In genomic region chr1:207890136-207890738, GRCh38 we compare ENCODE assay signal across 7 cellular contexts. TPM values are rescaled to one million over a fixed set of nuclear protein-coding genes. Genes with fewer than 3 reads are reported as not detected.
A peak's percentile ranks its signal among the peaks of the same experiment; 100 is the strongest.
DNase-seq lines count a peak whose midpoint lies in the region; ATAC-seq and TF ChIP-seq lines count a peak whose summit lies in the region.

No MANE protein-coding gene starts in this region.

- H3K9me3 ChIP-seq in MG63, result no peaks in the 10 kb centered on the region
- H3K9me3 ChIP-seq in vagina, result no peaks in the 10 kb centered on the region

- DNase-seq in MG63 (peak; percentile 85), coronary artery (ENCODE audit: low spot score) (peak; percentile 84), memory B cell (ENCODE audit: low spot score in 2 of 2) (no peak), vagina (ENCODE audit: extremely low spot score in 2 of 2) (peak in 1 of 2 donors; percentile 58), NCI-H1436 (lab: John Stamatoyannopoulos, UW) (no peak), OCI-M1 (lab: John Stamatoyannopoulos, UW) (no peak)

- no peak for TF ChIP-seq POLR2A in vagina (IDR thresholded peaks at IDR 0.05)

- intact Hi-C loops in vagina (cut with DNase I), result no loop called here

- peaks cover 69% of the 10 kb centered on the region for H3K4me1 ChIP-seq in vagina

- ATAC-seq in memory B cell (ENCODE audit: low read depth), result peak; percentile 37
- ATAC-seq in HG02970 (IDR thresholded peaks at IDR 0.05; ENCODE audit: low FRiP score, unreplicated experiment), result no peak

- H3K27ac Mint-ChIP-seq in memory B cell, result no peak overlapping the region

- H3K9me3 Mint-ChIP-seq in memory B cell, result no peaks in the 10 kb centered on the region

- peaks cover 11% of the 10 kb centered on the region for H3K4me1 Mint-ChIP-seq in memory B cell

- H3K4me3 ChIP-seq in MG63 (no peak overlapping the region), coronary artery (peak overlapping the region; percentile 39), vagina (peak overlapping the region in 1 of 2 donors; percentile 2)

- no peaks in the 10 kb centered on the region for H3K27me3 ChIP-seq in MG63
- no peaks in the 10 kb centered on the region for H3K27me3 ChIP-seq in vagina

- H3K4me3 Mint-ChIP-seq in memory B cell, result no peak overlapping the region

- no peaks in the 10 kb centered on the region for H3K36me3 Mint-ChIP-seq in memory B cell

- H3K27ac ChIP-seq in coronary artery (peak overlapping the region; percentile 78 to 90), vagina (peak overlapping the region; percentile 85)

- no peak for TF ChIP-seq CTCF in coronary artery (IDR thresholded peaks at IDR 0.05)
- TF ChIP-seq CTCF in vagina (IDR thresholded peaks at IDR 0.05), result no peak

- peaks cover 16% of the 10 kb centered on the region for H3K27me3 Mint-ChIP-seq in memory B cell

- H3K36me3 ChIP-seq in MG63 (no peaks in the 10 kb centered on the region), vagina (no peaks in the 10 kb centered on the region)

RNA-seq across cellular contexts. Expression of gene CD34, which starts 20.7 kb away (rescaled TPM):
- 0.53 TPM in 1 of 2 replicates, not detected in the other for total RNA-seq in MG63 (2014; rRNA removed; shearing (Covaris generic); ENCODE audit: low replicate concordance)
- 57.5 TPM for total RNA-seq in vagina

Comparison
In these comparisons a context has a peak if more than half of its experiments do, and no peak if none do; other contexts are left out.
1. DNase-seq: peak in MG63 (single experiment) and coronary artery (single experiment); none in memory B cell (0 of 2), NCI-H1436 (single experiment) and OCI-M1 (single experiment).
2. RNA of gene CD34, which starts 20.7 kb away (total RNA-seq): 57.5 TPM in vagina (single experiment); 0.53 TPM in MG63; every median in the first group is over 10 times any median in the second.